10 cellular contexts compared by ENCODE assay signal in the genomic region with DNA sequence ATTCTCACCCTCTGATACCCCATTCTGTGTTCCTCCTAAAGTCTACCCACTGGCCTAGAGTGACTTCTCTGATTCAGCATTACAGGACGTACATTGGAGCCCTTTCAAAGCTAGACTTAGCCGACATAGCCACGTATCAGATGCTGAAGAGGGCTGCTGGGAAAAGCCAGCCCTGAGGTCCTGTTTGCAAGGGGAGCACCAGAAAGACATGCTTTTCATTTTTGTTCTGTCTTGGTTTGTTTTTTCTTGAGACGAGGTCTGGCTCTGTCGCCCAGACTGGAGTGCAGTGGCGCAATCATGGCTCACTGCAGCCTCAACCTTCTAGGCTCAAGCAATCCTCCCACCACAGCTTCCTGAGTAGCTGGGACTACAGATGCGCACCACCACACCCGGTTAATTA. TPM values are rescaled to one million over a fixed set of nuclear protein-coding genes. Genes with fewer than 3 reads are reported as not detected.
DNase-seq lines count a peak whose midpoint lies in the region; ATAC-seq and TF ChIP-seq lines count a peak whose summit lies in the region.
"Had no signal": no experiment of that assay in that cellular context is flagged by ENCODE, and none has a peak within 500 bp of the region (broad histone marks: within the 10 kb centered on the region; RNA-seq: fewer than 3 reads in every experiment).

No MANE protein-coding gene starts in this region.

- no peaks in the 10 kb centered on the region for H3K36me3 Mint-ChIP-seq in activated CD4-positive, alpha-beta memory T cell treated with anti-CD3 and anti-CD28 coated beads, Interleukin-2, amount 10 ng/mL, durations not matched to agents 7 days and 5 days (ENCODE audit: low read depth)

- H3K27me3 ChIP-seq in heart left ventricle = no peaks in the 10 kb centered on the region
- H3K27me3 ChIP-seq in vagina = no peaks in the 10 kb centered on the region
- no peaks in the 10 kb centered on the region for H3K27me3 ChIP-seq in dorsolateral prefrontal cortex
- H3K27me3 ChIP-seq in BE2C = no peaks in the 10 kb centered on the region

- H3K4me1 Mint-ChIP-seq in activated CD4-positive, alpha-beta memory T cell treated with anti-CD3 and anti-CD28 coated beads, Interleukin-2, amount 10 ng/mL, durations not matched to agents 7 days and 5 days = peaks cover 48% of the 10 kb centered on the region

- no peak for TF ChIP-seq CTCF in heart left ventricle (IDR thresholded peaks at IDR 0.05)
- no peak for TF ChIP-seq CTCF in foreskin fibroblast (IDR thresholded peaks at IDR 0.05; ENCODE audit: low read depth, low read length)
- no peak for TF ChIP-seq CTCF in vagina (IDR thresholded peaks at IDR 0.05)
- TF ChIP-seq CTCF in dorsolateral prefrontal cortex (IDR thresholded peaks at IDR 0.05 in 54 of 56, conservative IDR thresholded peaks at IDR 0.05 in 2 of 56; ENCODE audit: low read depth in 1 of 56, partially characterized antibody in 56 of 56) = no peak
- TF ChIP-seq CTCF in BE2C (IDR thresholded peaks at IDR 0.05; ENCODE audit: low read depth, low read length) = no peak

- CTCF ChIA-PET in activated CD4-positive, alpha-beta memory T cell treated with anti-CD3 and anti-CD28 coated beads, Interleukin-2, amount 10 ng/mL, durations not matched to agents 7 days and 5 days (lab: Charles Lee) = interaction anchor here (1.3 to 11.1 kb wide), 3 partner anchors 47 to 93 kb away, joined by 3 to 190 read pairs (median 11); no protein-coding TSS in a partner anchor

- no peaks in the 10 kb centered on the region for H3K9me3 Mint-ChIP-seq in activated CD4-positive, alpha-beta memory T cell treated with anti-CD3 and anti-CD28 coated beads, Interleukin-2, amount 10 ng/mL, durations not matched to agents 7 days and 5 days

- H3K27me3 Mint-ChIP-seq in activated CD4-positive, alpha-beta memory T cell treated with anti-CD3 and anti-CD28 coated beads, Interleukin-2, amount 10 ng/mL, durations not matched to agents 7 days and 5 days = no peaks in the 10 kb centered on the region

- no peak for TF ChIP-seq POLR2A in heart left ventricle (IDR thresholded peaks at IDR 0.05)
- no peak for TF ChIP-seq POLR2A in vagina (IDR thresholded peaks at IDR 0.05)

- POLR2A ChIA-PET in activated CD4-positive, alpha-beta memory T cell treated with anti-CD3 and anti-CD28 coated beads, Interleukin-2, amount 10 ng/mL, durations not matched to agents 7 days and 5 days (lab: Charles Lee) = interaction anchor here (0.8 to 7.9 kb wide), 9 partner anchors 15 to 347 kb away, joined by 3 to 66 read pairs (median 33); partner anchors contain the start of genes ASF1B, C19orf53 and MRI1

- no peaks in the 10 kb centered on the region for H3K36me3 ChIP-seq in heart left ventricle
- no peaks in the 10 kb centered on the region for H3K36me3 ChIP-seq in vagina
- no peaks in the 10 kb centered on the region for H3K36me3 ChIP-seq in BE2C

- H3K4me1 ChIP-seq in heart left ventricle (peaks cover 0 to 51% (median 11%) of the 10 kb centered on the region in 12 donors), vagina (peaks cover 33% of the 10 kb centered on the region), BE2C (no peaks in the 10 kb centered on the region)

- intact Hi-C loops in heart left ventricle (cut with DNase I) (loop anchor here in 2 of 10 donors (5.0 to 10.0 kb wide), 2 partner anchors 73 to 286 kb away; partner anchors contain the start of gene MISP3 (in 1 of the 2)), cardiac septum (cut with DNase I) (loop anchor here (10.0 kb wide), 1 partner anchor 286 kb away; the partner anchor contains the start of gene MISP3), vagina (cut with DNase I) (loop anchor here (5.0 kb wide), 1 partner anchor 73 kb away; no protein-coding TSS in a partner anchor), dorsolateral prefrontal cortex (cut with DNase I) (loop anchor here in 1 of 2 donors (2.0 kb wide), 1 partner anchor 74 kb away; no protein-coding TSS in a partner anchor)

- H3K4me3 Mint-ChIP-seq in activated CD4-positive, alpha-beta memory T cell treated with anti-CD3 and anti-CD28 coated beads, Interleukin-2, amount 10 ng/mL, durations not matched to agents 7 days and 5 days = peak overlapping the region; percentile 24

- 57 to 66% (median 65%) methylated on average over 8 of the region's 8 CpGs for WGBS in heart left ventricle, 4 donors

- H3K27ac Mint-ChIP-seq in activated CD4-positive, alpha-beta memory T cell treated with anti-CD3 and anti-CD28 coated beads, Interleukin-2, amount 10 ng/mL, durations not matched to agents 7 days and 5 days = peak overlapping the region; percentile 99

- ATAC-seq in heart left ventricle = peak in 2 of 4 donors; percentile 16 to 29

- DNase-seq in heart left ventricle = peak in 1 of 5 donors; percentile 63
- no peak for DNase-seq in cardiac septum (ENCODE audit: low spot score)
- peak; percentile 63 for DNase-seq in activated CD4-positive, alpha-beta memory T cell treated with anti-CD3 and anti-CD28 coated beads, Interleukin-2, amount 10 ng/mL, durations not matched to agents 7 days and 5 days
- peak; percentile 60 to 80 for DNase-seq in foreskin fibroblast
- no peak for DNase-seq in vagina (ENCODE audit: extremely low spot score in 2 of 2)
- DNase-seq in dorsolateral prefrontal cortex = no peak
- no peak for DNase-seq in occipital lobe (lab: John Stamatoyannopoulos, UW)
- DNase-seq in BE2C = no peak
- DNase-seq: DMS53, NCI-H187 had no signal

- H3K4me3 ChIP-seq in heart left ventricle (peak overlapping the region in 1 of 12 donors; percentile 12), foreskin fibroblast (ENCODE audit: low read depth in 1 of 2, low read length in 2 of 2) (no peak overlapping the region), vagina (no peak overlapping the region), dorsolateral prefrontal cortex (no peak overlapping the region), BE2C (ENCODE audit: low read depth, low read length) (no peak overlapping the region)

- H3K9me3 ChIP-seq in heart left ventricle (no peaks in the 10 kb centered on the region), vagina (no peaks in the 10 kb centered on the region), BE2C (no peaks in the 10 kb centered on the region)

- peak overlapping the region in 8 of 12 donors; percentile 20 to 91 (median 68) for H3K27ac ChIP-seq in heart left ventricle
- peak overlapping the region; percentile 88 for H3K27ac ChIP-seq in vagina
- H3K27ac ChIP-seq in dorsolateral prefrontal cortex = peak overlapping the region in 1 of 59 donors; percentile 31

RNA-seq across cellular contexts. Expression of gene ZSWIM4, which starts 6.3 kb away (rescaled TPM):
- total RNA-seq in heart left ventricle (10 to 100 TPM in 1 of 9 donors, 1 to 10 TPM in 8; 2.0 to 10.9 (median 3.4) TPM), cardiac septum (3.9 TPM), vagina (13.0 TPM), dorsolateral prefrontal cortex (1 to 10 TPM; 4.0 to 10.0 (median 6.6) TPM), occipital lobe (11.1 TPM)
- 1 to 10 TPM; 1.3 to 2.7 TPM for polyA plus RNA-seq in heart left ventricle
- total RNA-seq in activated CD4-positive, alpha-beta memory T cell treated with anti-CD3 and anti-CD28 coated beads, Interleukin-2, amount 10 ng/mL, durations not matched to agents 7 days and 5 days = 10 to 100 TPM; 10.1 to 10.4 TPM
- 13.4 TPM for polyA plus RNA-seq in BE2C (2012; ENCODE audit: insufficient read depth, insufficient read length, low read depth)

RNA-seq across cellular contexts. Expression of gene C19orf53, which starts 14.7 kb away (rescaled TPM):
- total RNA-seq in heart left ventricle (100 to 1,000 TPM in 2 of 9 donors, 10 to 100 TPM in 7; 79.3 to 435 (median 97.5) TPM), cardiac septum (91.2 TPM), vagina (189 TPM), dorsolateral prefrontal cortex (100 to 1,000 TPM in 2 of 120 experiments, 10 to 100 TPM in 118; 44.9 to 112 (median 67.3) TPM), occipital lobe (15.8 TPM)
- polyA plus RNA-seq in heart left ventricle = 100 to 1,000 TPM; 159 to 346 TPM
- total RNA-seq in activated CD4-positive, alpha-beta memory T cell treated with anti-CD3 and anti-CD28 coated beads, Interleukin-2, amount 10 ng/mL, durations not matched to agents 7 days and 5 days = 10 to 100 TPM; 79.4 to 83.7 TPM
- 918 TPM for polyA plus RNA-seq in BE2C (2012; ENCODE audit: insufficient read depth, insufficient read length, low read depth)

RNA-seq across cellular contexts. Expression of gene MRI1, which starts 24.7 kb away (rescaled TPM):
- total RNA-seq in heart left ventricle (10 to 100 TPM; 12.2 to 36.9 (median 15.6) TPM), cardiac septum (15.4 TPM), vagina (69.0 TPM), dorsolateral prefrontal cortex (10 to 100 TPM; 17.0 to 55.8 (median 33.9) TPM), occipital lobe (16.4 TPM)
- polyA plus RNA-seq in heart left ventricle = 10 to 100 TPM in 1 of 2 donors, 1 to 10 TPM in 1; 9.0 to 16.6 TPM
- total RNA-seq in activated CD4-positive, alpha-beta memory T cell treated with anti-CD3 and anti-CD28 coated beads, Interleukin-2, amount 10 ng/mL, durations not matched to agents 7 days and 5 days = 10 to 100 TPM; 22.4 to 22.7 TPM
- 15.3 TPM for polyA plus RNA-seq in BE2C (2012; ENCODE audit: insufficient read depth, insufficient read length, low read depth)

Comparison
In these comparisons a context has a peak if more than half of its experiments do, and no peak if none do; other contexts are left out.
1. DNase-seq: peak in activated CD4-positive, alpha-beta memory T cell treated with anti-CD3 and anti-CD28 coated beads, Interleukin-2, amount 10 ng/mL, durations not matched to agents 7 days and 5 days (single experiment) and foreskin fibroblast (2 of 2); none in cardiac septum (single experiment), vagina (0 of 2), dorsolateral prefrontal cortex (0 of 10), occipital lobe (single experiment) and BE2C (single experiment).